9 cellular contexts compared by ENCODE assay signal in the genomic region with DNA sequence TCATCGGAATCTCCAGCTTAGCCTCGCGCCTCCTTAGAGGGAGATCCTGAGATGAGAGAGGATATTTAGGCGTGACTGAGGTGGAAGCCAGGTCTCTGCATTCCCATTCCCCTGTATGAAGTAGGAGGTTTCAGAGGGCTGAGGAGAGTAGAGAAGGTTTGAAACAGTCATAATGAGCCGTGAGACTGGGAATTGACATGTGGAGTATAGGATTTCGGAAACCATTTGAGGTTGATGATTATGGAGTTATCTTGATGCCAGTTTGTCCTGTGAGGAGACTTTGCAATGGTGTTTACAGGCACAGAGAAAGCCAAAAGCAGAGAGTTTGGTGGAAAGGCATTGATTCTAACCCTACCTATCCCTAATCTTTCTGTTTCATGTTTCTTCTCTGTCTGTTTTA. TPM values are rescaled to one million over a fixed set of nuclear protein-coding genes. Genes with fewer than 3 reads are reported as not detected.
DNase-seq lines count a peak whose midpoint lies in the region; ATAC-seq and TF ChIP-seq lines count a peak whose summit lies in the region.
"Had no signal": no experiment of that assay in that cellular context is flagged by ENCODE, and none has a peak within 500 bp of the region (broad histone marks: within the 10 kb centered on the region; RNA-seq: fewer than 3 reads in every experiment).

No MANE protein-coding gene starts in this region.

- H4K20me1 ChIP-seq in PC-3 (ENCODE audit: low read length) = no peaks in the 10 kb centered on the region; the same call in 1 of the 2 replicates

- CTCF ChIA-PET in PC-3 (lab: Charles Lee) = no interaction called here

- 43 to 69% methylated on average over 6 of the region's 6 CpGs for WGBS in esophagus squamous epithelium, 2 donors
- WGBS in prostate gland = 55% methylated on average over 5 of the region's 6 CpGs

- no peaks in the 10 kb centered on the region for H3K9me2 ChIP-seq in PC-3 (replicated peaks; ENCODE audit: low read length)

- peaks cover 62% of the 10 kb centered on the region for H3K79me2 ChIP-seq in PC-3 (ENCODE audit: low read length)

- no peak for ATAC-seq in PC-3
- ATAC-seq in HG03432 (IDR thresholded peaks at IDR 0.05; ENCODE audit: unreplicated experiment) = no peak
- ATAC-seq in GM19351 (IDR thresholded peaks at IDR 0.05; ENCODE audit: unreplicated experiment) = no peak
- ATAC-seq in GM18502 (IDR thresholded peaks at IDR 0.05; ENCODE audit: poor library complexity, unreplicated experiment) = no peak

- intact Hi-C loops in PC-3 (cut with micrococcal nuclease) = loop anchor here (10.0 kb wide), 1 partner anchor 179 kb away; a partner anchor contains a TSS
- intact Hi-C loops in esophagus squamous epithelium (cut with DNase I) = no loop called here
- intact Hi-C loops in prostate gland (cut with DNase I) = no loop called here

- peak overlapping the region; percentile 85 for H3K27ac ChIP-seq in PC-3 (ENCODE audit: low read length)
- H3K27ac ChIP-seq in esophagus squamous epithelium = peak overlapping the region; percentile 14 to 79 (median 43)
- no peak overlapping the region for H3K27ac ChIP-seq in prostate gland

- peaks cover 4% of the 10 kb centered on the region for H3F3A ChIP-seq in PC-3 (ENCODE audit: low read length, unreplicated experiment)

- no peaks in the 10 kb centered on the region; the same call in 1 of the 2 replicates for H3K36me3 ChIP-seq in GM06990 (ENCODE audit: control insufficient read depth, insufficient read depth, low read length)
- peaks cover 8% of the 10 kb centered on the region; the same call in 1 of the 2 replicates for H3K36me3 ChIP-seq in PC-3 (ENCODE audit: low read depth, low read length)
- no peaks in the 10 kb centered on the region for H3K36me3 ChIP-seq in esophagus squamous epithelium
- H3K36me3 ChIP-seq in prostate gland = no peaks in the 10 kb centered on the region

- no peak overlapping the region for H2AFZ ChIP-seq in PC-3 (ENCODE audit: low read length)

- H3K4me3 ChIP-seq in GM06990 (replicated peaks; ENCODE audit: low read depth, low read length) = peak overlapping the region; percentile 74
- peak overlapping the region; percentile 73 for H3K4me3 ChIP-seq in PC-3 (ENCODE audit: low read length)
- peak overlapping the region; percentile 40 to 68 (median 54) for H3K4me3 ChIP-seq in esophagus squamous epithelium
- peak overlapping the region; percentile 35 to 43 for H3K4me3 ChIP-seq in prostate gland

- TF ChIP-seq POLR2A in esophagus squamous epithelium (IDR thresholded peaks at IDR 0.05) (no peak), prostate gland (IDR thresholded peaks at IDR 0.05) (no peak)

- DNase-seq in GM06990 (ENCODE audit: extremely low read depth, insufficient read length) (no peak), PC-3 (peak; percentile 26), esophagus squamous epithelium (lab: John Stamatoyannopoulos, UW) (no peak), prostate gland (ENCODE audit: low spot score) (no peak), midbrain (lab: John Stamatoyannopoulos, UW) (no peak)
- DNase-seq: cortex of kidney had no signal

- peaks cover 32% of the 10 kb centered on the region for H3K4me1 ChIP-seq in PC-3 (ENCODE audit: insufficient read depth, low read length)
- peaks cover 0 to 41% (median 0%) of the 10 kb centered on the region in 3 donors for H3K4me1 ChIP-seq in esophagus squamous epithelium
- H3K4me1 ChIP-seq in prostate gland (replicated peaks) = no peaks in the 10 kb centered on the region

- POLR2A ChIA-PET in PC-3 (lab: Charles Lee; ENCODE audit: unreplicated experiment) = no interaction called here

- BruUV-seq in PC-3 (replicated peaks; lab: Mats Ljungman, UMichigan) = no TSS peak

- H3K9ac ChIP-seq in PC-3 (ENCODE audit: low read length) = peak overlapping the region; percentile 60

- H3K27me3 ChIP-seq in GM06990 (replicated peaks; ENCODE audit: control insufficient read depth, insufficient read depth, low read length) (no peaks in the 10 kb centered on the region), PC-3 (ENCODE audit: low read length) (no peaks in the 10 kb centered on the region), esophagus squamous epithelium (no peaks in the 10 kb centered on the region), prostate gland (replicated peaks; ENCODE audit: insufficient read depth) (no peaks in the 10 kb centered on the region)

- no peaks in the 10 kb centered on the region for H3K9me3 ChIP-seq in PC-3 (ENCODE audit: low read length)
- no peaks in the 10 kb centered on the region for H3K9me3 ChIP-seq in esophagus squamous epithelium
- no peaks in the 10 kb centered on the region for H3K9me3 ChIP-seq in prostate gland

- TF ChIP-seq CTCF in GM06990 (IDR thresholded peaks at IDR 0.05; ENCODE audit: insufficient read depth, low read length, poor library complexity, severe bottlenecking) = no peak
- TF ChIP-seq CTCF in PC-3 (conservative IDR thresholded peaks at IDR 0.05; ENCODE audit: low read depth, low read length) = no peak
- no peak for TF ChIP-seq CTCF in esophagus squamous epithelium (IDR thresholded peaks at IDR 0.05)
- no peak for TF ChIP-seq CTCF in prostate gland (IDR thresholded peaks at IDR 0.05)

- H3K4me2 ChIP-seq in PC-3 (ENCODE audit: low read length) = peak overlapping the region; percentile 93

RNA-seq across cellular contexts. Expression of a gene that starts 2.0 kb away (rescaled TPM):
- total RNA-seq in PC-3 (2014; rRNA removed) = 24.7 and 31.9 TPM in 2 replicates
- 10 to 100 TPM in 1 of 4 donors, 1 to 10 TPM in 3; 1.2 to 11.8 (median 3.9) TPM for total RNA-seq in esophagus squamous epithelium
- total RNA-seq in prostate gland = 10 to 100 TPM in 1 of 2 donors, 1 to 10 TPM in 1; 8.8 to 28.9 TPM

RNA-seq across cellular contexts. Expression of a gene that starts 30.4 kb away (rescaled TPM):
- total RNA-seq in PC-3 (2014; rRNA removed) = 8.2 and 9.0 TPM in 2 replicates
- 1 to 10 TPM; 1.5 to 2.8 (median 2.4) TPM for total RNA-seq in esophagus squamous epithelium
- 1 to 10 TPM; 4.9 to 8.1 TPM for total RNA-seq in prostate gland

Comparison
In these comparisons a context has a peak if more than half of its experiments do, and no peak if none do; other contexts are left out.
1. H3K27ac ChIP-seq: peak in PC-3 (single experiment) and esophagus squamous epithelium (4 of 4); none in prostate gland (0 of 2).
2. Peak in every context shown above with its lines, with median percentiles within 50 percentile points of each other: H3K4me3 ChIP-seq.